In the genomic region with DNA sequence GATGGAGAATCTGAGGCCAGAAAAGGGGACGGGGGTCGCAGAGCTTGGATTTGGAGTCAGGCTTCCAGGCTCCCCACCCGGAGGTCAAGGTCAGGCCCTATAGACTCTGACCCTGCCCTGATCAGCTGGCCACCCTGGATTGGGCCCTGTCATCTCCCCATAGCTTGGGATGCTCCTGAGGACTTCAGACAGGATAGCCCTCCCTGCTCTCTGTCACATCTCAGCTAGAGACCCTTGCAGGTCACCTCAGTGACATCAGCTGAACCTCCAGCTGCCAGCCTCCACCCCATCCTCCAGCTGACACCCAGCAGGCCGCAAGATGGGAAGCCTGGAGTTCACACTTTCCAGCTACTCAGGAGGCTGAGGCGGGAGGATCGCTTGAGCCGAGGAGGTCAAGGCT, we compare ENCODE assay signal across 17 cellular contexts. TPM values are rescaled to one million over a fixed set of nuclear protein-coding genes. Genes with fewer than 3 reads are reported as not detected.
DNase-seq lines count a peak whose midpoint lies in the region; ATAC-seq and TF ChIP-seq lines count a peak whose summit lies in the region.
"Had no signal": no experiment of that assay in that cellular context is flagged by ENCODE, and none has a peak within 500 bp of the region (broad histone marks: within the 10 kb centered on the region; RNA-seq: fewer than 3 reads in every experiment).

No MANE protein-coding gene starts in this region.

- ATAC-seq in activated B cell treated with CpG ODN at 0.5 μM for 24 hours (ENCODE audit: low read depth) (no peak), left colon (no peak)
- ATAC-seq: A549, GM12878 had no signal

- H3K9me3 ChIP-seq in stomach: no peaks in the 10 kb centered on the region
- H3K9me3 ChIP-seq: A549, suprapubic skin had no signal

- peak overlapping the region in 4 of 5 donors; percentile 94 to 100 (median 100) for H3K27ac ChIP-seq in stomach

- no peaks in the 10 kb centered on the region for H3K9me3 Mint-ChIP-seq in activated CD4-positive, alpha-beta T cell treated with anti-CD3 and anti-CD28 coated beads, Interleukin-2, amount 10 ng/mL, durations not matched to agents 24 days and 14 days
- H3K9me3 Mint-ChIP-seq in activated B cell treated with CpG ODN at 0.5 μM for 24 hours (no peaks in the 10 kb centered on the region), CD14-positive monocyte (no peaks in the 10 kb centered on the region)

- POLR2A ChIA-PET in activated B cell treated with CpG ODN at 0.5 μM for 24 hours (lab: Charles Lee): interaction anchor here (0.6 to 8.1 kb wide), 7 partner anchors 12 to 763 kb away, joined by 3 to 110 read pairs (median 7); a partner anchor contains a TSS

- intact Hi-C loops in activated CD4-positive, alpha-beta T cell treated with anti-CD3 and anti-CD28 coated beads, Interleukin-2, amount 10 ng/mL, durations not matched to agents 24 days and 14 days (cut with micrococcal nuclease): loop anchor here (10.0 kb wide), 2 partner anchors 239 to 251 kb away; a partner anchor contains a TSS
- intact Hi-C loops in activated B cell treated with CpG ODN at 0.5 μM for 24 hours (cut with micrococcal nuclease): loop anchor here (10.0 kb wide), 2 partner anchors 239 to 251 kb away; a partner anchor contains a TSS
- intact Hi-C loops in left colon (cut with DNase I, micrococcal nuclease): no loop called here
- intact Hi-C loops in stomach (cut with DNase I; ENCODE audit: low total_unique reads): no loop called here
- intact Hi-C loops in CD14-positive monocyte (cut with micrococcal nuclease): loop anchor here in 1 of 2 donors (5.0 kb wide), 1 partner anchor 109 kb away; no protein-coding TSS in a partner anchor

- no peak for DNase-seq in activated CD4-positive, alpha-beta T cell treated with anti-CD3 and anti-CD28 coated beads, Interleukin-2, amount 10 ng/mL, durations not matched to agents 24 days and 14 days
- no peak for DNase-seq in activated CD4-positive, alpha-beta T cell treated with anti-CD3 and anti-CD28 coated beads, Interleukin-2, amount 50 U/mL, for 4 hours
- no peak for DNase-seq in activated B cell treated with CpG ODN at 0.5 μM for 24 hours
- peak; percentile 23 to 31 for DNase-seq in left colon
- no peak for DNase-seq in stomach
- DNase-seq in NCI-H345 treated with DMSO at 0.1 percent for 48 hours (lab: John Stamatoyannopoulos, UW; ENCODE audit: unreplicated experiment): no peak
- DNase-seq in SKM-1 (lab: John Stamatoyannopoulos, UW; ENCODE audit: unreplicated experiment): no peak
- DNase-seq in CD14-positive monocyte (ENCODE audit: low spot score): no peak
- DNase-seq: activated CD4-positive, alpha-beta T cell treated with anti-CD3 and anti-CD28 coated beads for 1 hour; DMS79 treated with DMSO at 0.1 percent for 48 hours; mammary epithelial cell; NCI-H1105; NCI-H524 had no signal

- peaks cover 0 to 9% (median 3%) of the 10 kb centered on the region in 4 donors for H3K36me3 ChIP-seq in stomach
- H3K36me3 ChIP-seq: suprapubic skin had no signal

- peaks cover 12% of the 10 kb centered on the region for H3K36me3 Mint-ChIP-seq in activated CD4-positive, alpha-beta T cell treated with anti-CD3 and anti-CD28 coated beads, Interleukin-2, amount 10 ng/mL, durations not matched to agents 24 days and 14 days (ENCODE audit: low read depth)
- H3K36me3 Mint-ChIP-seq in activated B cell treated with CpG ODN at 0.5 μM for 24 hours (ENCODE audit: low read depth): peaks cover 8% of the 10 kb centered on the region
- peaks cover 4 to 8% of the 10 kb centered on the region in 2 donors for H3K36me3 Mint-ChIP-seq in CD14-positive monocyte

- peak overlapping the region; percentile 30 for H3K4me3 Mint-ChIP-seq in activated CD4-positive, alpha-beta T cell treated with anti-CD3 and anti-CD28 coated beads, Interleukin-2, amount 10 ng/mL, durations not matched to agents 24 days and 14 days
- H3K4me3 Mint-ChIP-seq in activated B cell treated with CpG ODN at 0.5 μM for 24 hours: no peak overlapping the region
- H3K4me3 Mint-ChIP-seq in CD14-positive monocyte: no peak overlapping the region

- H3K27me3 Mint-ChIP-seq in activated CD4-positive, alpha-beta T cell treated with anti-CD3 and anti-CD28 coated beads, Interleukin-2, amount 10 ng/mL, durations not matched to agents 24 days and 14 days: no peaks in the 10 kb centered on the region
- H3K27me3 Mint-ChIP-seq in activated B cell treated with CpG ODN at 0.5 μM for 24 hours (no peaks in the 10 kb centered on the region), CD14-positive monocyte (ENCODE audit: low read depth in 3 of 3) (no peaks in the 10 kb centered on the region)

- no peaks in the 10 kb centered on the region for H3K27me3 ChIP-seq in stomach
- H3K27me3 ChIP-seq: hepatocyte, suprapubic skin had no signal

- peak overlapping the region; percentile 88 for H3K27ac Mint-ChIP-seq in activated CD4-positive, alpha-beta T cell treated with anti-CD3 and anti-CD28 coated beads, Interleukin-2, amount 10 ng/mL, durations not matched to agents 24 days and 14 days
- H3K27ac Mint-ChIP-seq in activated B cell treated with CpG ODN at 0.5 μM for 24 hours: peak overlapping the region; percentile 59
- H3K27ac Mint-ChIP-seq in CD14-positive monocyte: peak overlapping the region in 1 of 7 donors; percentile 7

- no peak for TF ChIP-seq CTCF in activated B cell treated with CpG ODN at 0.5 μM for 24 hours (IDR thresholded peaks at IDR 0.05)
- TF ChIP-seq CTCF in stomach (IDR thresholded peaks at IDR 0.05): no peak
- no peak for TF ChIP-seq CTCF in CD14-positive monocyte (IDR thresholded peaks at IDR 0.05)

- peaks cover 30 to 80% (median 66%) of the 10 kb centered on the region in 4 donors for H3K4me1 ChIP-seq in stomach

- no peak overlapping the region for H3K4me3 ChIP-seq in stomach
- H3K4me3 ChIP-seq: A549, GM12878, hepatocyte, suprapubic skin had no signal

- no peak for TF ChIP-seq EP300 in stomach (IDR thresholded peaks at IDR 0.05)

- peaks cover 43% of the 10 kb centered on the region for H3K4me1 Mint-ChIP-seq in activated CD4-positive, alpha-beta T cell treated with anti-CD3 and anti-CD28 coated beads, Interleukin-2, amount 10 ng/mL, durations not matched to agents 24 days and 14 days
- peaks cover 29% of the 10 kb centered on the region for H3K4me1 Mint-ChIP-seq in activated B cell treated with CpG ODN at 0.5 μM for 24 hours
- peaks cover 26% of the 10 kb centered on the region for H3K4me1 Mint-ChIP-seq in CD14-positive monocyte

- CTCF ChIA-PET in activated B cell treated with CpG ODN at 0.5 μM for 24 hours (lab: Charles Lee): interaction anchor here (1.0 to 3.0 kb wide), 3 partner anchors 10 to 108 kb away, joined by 4 to 9 read pairs (median 5); no protein-coding TSS in a partner anchor

- WGBS in stomach, 5 donors: 87 to 94% (median 89%) methylated on average over 5 to 7 of the region's 7 CpGs

- no peak for TF ChIP-seq POLR2A in stomach (IDR thresholded peaks at IDR 0.05)

RNA-seq across cellular contexts. Expression of a gene that starts 2.8 kb away (rescaled TPM):
- total RNA-seq in activated CD4-positive, alpha-beta T cell treated with anti-CD3 and anti-CD28 coated beads, Interleukin-2, amount 10 ng/mL, durations not matched to agents 24 days and 14 days: 283 and 291 TPM in 2 replicates
- total RNA-seq in activated B cell treated with CpG ODN at 0.5 μM for 24 hours (238 and 257 TPM in 2 replicates), left colon (100 to 1,000 TPM; 280 to 300 TPM), stomach (100 to 1,000 TPM; 167 to 609 (median 275) TPM)
- polyA plus RNA-seq in stomach (100 to 1,000 TPM; 185 to 475 (median 427) TPM), CD14-positive monocyte (100 to 1,000 TPM; 146 to 170 TPM)

RNA-seq across cellular contexts. Expression of a gene that starts 38.2 kb away (rescaled TPM):
- total RNA-seq in activated CD4-positive, alpha-beta T cell treated with anti-CD3 and anti-CD28 coated beads, Interleukin-2, amount 10 ng/mL, durations not matched to agents 24 days and 14 days: 227 and 247 TPM in 2 replicates
- total RNA-seq in activated B cell treated with CpG ODN at 0.5 μM for 24 hours (157 and 171 TPM in 2 replicates), left colon (100 to 1,000 TPM; 143 to 172 TPM), stomach (10 to 100 TPM in 3 of 5 donors, 1 to 10 TPM in 2; 1.8 to 49.4 (median 11.2) TPM)
- polyA plus RNA-seq in stomach (10 to 100 TPM; 25.4 to 63.4 (median 39.4) TPM), CD14-positive monocyte (100 to 1,000 TPM; 109 to 124 TPM)

Comparison
In these comparisons a context has a peak if more than half of its experiments do, and no peak if none do; other contexts are left out.
1. DNase-seq: peak in left colon (2 of 2); none in activated CD4-positive, alpha-beta T cell treated with anti-CD3 and anti-CD28 coated beads, Interleukin-2, amount 10 ng/mL, durations not matched to agents 24 days and 14 days (single experiment), activated CD4-positive, alpha-beta T cell treated with anti-CD3 and anti-CD28 coated beads, Interleukin-2, amount 50 U/mL, for 4 hours (0 of 2), activated B cell treated with CpG ODN at 0.5 μM for 24 hours (single experiment), stomach (single experiment), NCI-H345 treated with DMSO at 0.1 percent for 48 hours (single experiment), SKM-1 (single experiment) and CD14-positive monocyte (single experiment).
2. intact Hi-C loops: an anchor here in activated CD4-positive, alpha-beta T cell treated with anti-CD3 and anti-CD28 coated beads, Interleukin-2, amount 10 ng/mL, durations not matched to agents 24 days and 14 days (10.0 kb wide) and activated B cell treated with CpG ODN at 0.5 μM for 24 hours (10.0 kb wide); none called in left colon and stomach.